Comparison of ENCODE assay signal across 21 cellular contexts in genomic region chr15:66586155-66586976, GRCh38. TPM values are rescaled to one million over a fixed set of nuclear protein-coding genes. Genes with fewer than 3 reads are reported as not detected.
"Had no signal": no experiment of that assay in that cellular context is flagged by ENCODE, and none has a peak within 500 bp of the region (broad histone marks: within the 10 kb centered on the region; RNA-seq: fewer than 3 reads in every experiment).

No MANE protein-coding gene starts in this region.

- ATAC-seq: gastroesophageal sphincter; mucosa of descending colon; naive thymus-derived CD8-positive, alpha-beta T cell had no signal

- H3K4me1 ChIP-seq: ascending aorta, breast epithelium, gastroesophageal sphincter had no signal

- H3K9me3 ChIP-seq: ascending aorta, breast epithelium, gastroesophageal sphincter, left ventricle myocardium inferior, mucosa of descending colon, right atrium auricular region had no signal

- H3K27ac ChIP-seq: ascending aorta, breast epithelium, gastroesophageal sphincter, left ventricle myocardium inferior, right atrium auricular region, WERI-Rb-1 had no signal

- FAIRE-seq: islet of Langerhans, small intestine had no signal

- H3K4me3 ChIP-seq: ascending aorta, breast epithelium, gastroesophageal sphincter, left ventricle myocardium inferior, mucosa of descending colon, right atrium auricular region had no signal

- H3K36me3 ChIP-seq: ascending aorta, breast epithelium, gastroesophageal sphincter, left ventricle myocardium inferior, right atrium auricular region, WERI-Rb-1 had no signal

- DNase-seq: activated CD4-positive, alpha-beta T cell treated with anti-CD3 and anti-CD28 coated beads, Interleukin-2, amount 50 U/mL, for 48 hours; activated naive CD4-positive, alpha-beta T cell treated with anti-CD3 and anti-CD28 coated beads, Interleukin-2, amount 10 ng/mL, durations not matched to agents 7 days and 5 days; activated T-cell treated with anti-CD3 and anti-CD28 coated beads, Interleukin-2, amount 50 U/mL, for 1 hour; cerebellar nuclear complex; erythroblast; left ventricle myocardium inferior; mucosa of descending colon; nucleus accumbens; small intestine; stimulated activated CD4-positive, alpha-beta T cell treated with anti-CD3 and anti-CD28 coated beads, Interleukin-4, amount 100 ng/mL, for 4 hours; stimulated activated CD8-positive, alpha-beta memory T cell treated with anti-CD3 and anti-CD28 coated beads, Interleukin-4, amount 100 ng/mL, for 48 hours; stimulated activated naive CD4-positive, alpha-beta T cell treated with Interleukin-2 at 50 U/mL for 16 hours; trophoblast cell; WERI-Rb-1 had no signal

- H3K27me3 ChIP-seq: ascending aorta, breast epithelium, right atrium auricular region had no signal

RNA-seq across cellular contexts. Expression of gene LCTL, which starts 20.6 kb away (rescaled TPM):
- total RNA-seq: ascending aorta; breast epithelium; dermis microvascular lymphatic vessel endothelial cell; gastroesophageal sphincter; left ventricle myocardium inferior; mucosa of descending colon; naive thymus-derived CD8-positive, alpha-beta T cell; right atrium auricular region had no signal
- polyA plus RNA-seq: naive thymus-derived CD8-positive, alpha-beta T cell; small intestine had no signal
